In the genomic region with DNA sequence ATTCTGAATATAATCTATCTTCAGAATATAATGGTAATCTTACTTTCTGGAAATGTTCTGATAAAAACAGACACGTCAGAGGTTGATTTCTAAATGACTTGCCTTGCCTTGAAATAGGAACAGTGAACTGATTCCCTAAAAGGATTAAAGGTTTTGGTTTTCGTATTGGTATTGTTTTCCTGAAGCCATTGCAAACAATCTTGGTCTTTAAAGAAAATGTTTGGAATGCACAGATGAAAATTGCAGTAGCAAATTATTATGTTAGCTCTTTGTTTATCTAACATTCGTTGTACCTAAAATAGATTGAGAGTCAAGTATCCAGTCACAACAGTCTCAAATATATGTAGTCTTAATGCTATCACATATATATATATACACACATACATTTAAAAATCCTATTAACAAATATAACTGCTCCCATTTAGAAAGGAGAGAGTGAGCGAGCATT, we compare ENCODE assay signal across 9 cellular contexts. TPM values are rescaled to one million over a fixed set of nuclear protein-coding genes. Genes with fewer than 3 reads are reported as not detected.
A peak's percentile ranks its signal among the peaks of the same experiment; 100 is the strongest.
DNase-seq lines count a peak whose midpoint lies in the region; FAIRE-seq and TF ChIP-seq lines count a peak whose summit lies in the region.
"Had no signal": no experiment of that assay in that cellular context is flagged by ENCODE, and none has a peak within 500 bp of the region (broad histone marks: within the 10 kb centered on the region; RNA-seq: fewer than 3 reads in every experiment).

No MANE protein-coding gene starts in this region.

- peaks cover 61% of the 10 kb centered on the region for H3K4me1 ChIP-seq in adipocyte (ENCODE audit: control insufficient read depth, insufficient read depth, low read length)
- peaks cover 38% of the 10 kb centered on the region for H3K4me1 ChIP-seq in keratinocyte (ENCODE audit: control insufficient read depth, extremely low read depth, insufficient read depth, low read length)

- no peaks in the 10 kb centered on the region for H3K9me3 ChIP-seq in adipocyte (ENCODE audit: control insufficient read depth, low read length)
- H3K9me3 ChIP-seq in keratinocyte (ENCODE audit: control insufficient read depth, low read depth, low read length): no peaks in the 10 kb centered on the region

- peaks cover 6% of the 10 kb centered on the region for H3K36me3 ChIP-seq in adipocyte (ENCODE audit: control insufficient read depth, insufficient read depth, low read length, severe bottlenecking)
- peaks cover 0 to 4% of the 10 kb centered on the region in 2 experiments for H3K36me3 ChIP-seq in keratinocyte (ENCODE audit: control insufficient read depth in 2 of 2, extremely low read depth in 1 of 2, insufficient read depth in 2 of 2, low read length in 2 of 2)

- H3K4me1 Mint-ChIP-seq in T-helper 1 cell treated with Interleukin-12 subunit alpha and Interleukin-12 subunit beta and Interleukin-4 antibody, amounts not matched to agents 30 μg/mL and 1 μg/mL, for 36 hours (ENCODE audit: low read depth): peaks cover 37% of the 10 kb centered on the region

- H3K9me1 ChIP-seq in keratinocyte (ENCODE audit: control insufficient read depth, extremely low read depth, insufficient read depth, low read length): peaks cover 4% of the 10 kb centered on the region

- no peak overlapping the region for H2AFZ ChIP-seq in keratinocyte (ENCODE audit: control insufficient read depth, low read length)

- H3K27me3 ChIP-seq in adipocyte (replicated peaks; ENCODE audit: control insufficient read depth, insufficient read depth, low read length) (no peaks in the 10 kb centered on the region), keratinocyte (ENCODE audit: control insufficient read depth, extremely low read depth, insufficient read depth, low read length) (no peaks in the 10 kb centered on the region)

- no peak for DNase-seq in T-helper 1 cell
- DNase-seq in adipocyte (ENCODE audit: low read depth): peak; percentile 56
- DNase-seq in keratinocyte (ENCODE audit: low read depth, low spot score): no peak
- no peak for DNase-seq in substantia nigra (lab: John Stamatoyannopoulos, UW)
- DNase-seq in NCI-H2029 (lab: John Stamatoyannopoulos, UW): no peak
- no peak for DNase-seq in activated CD4-positive, CD25-positive, alpha-beta regulatory T cell (lab: John Stamatoyannopoulos, UW)
- no peak for DNase-seq in hepatic stellate cell (ENCODE audit: low spot score)
- DNase-seq: NCI-H446 treated with DMSO at 0.1 percent for 48 hours had no signal

- H4K20me1 ChIP-seq in keratinocyte (ENCODE audit: control insufficient read depth, extremely low read depth, insufficient read depth, low read length): peaks cover 5% of the 10 kb centered on the region

- H3K79me2 ChIP-seq in keratinocyte (ENCODE audit: control insufficient read depth, insufficient read depth, low read length): peaks cover 63% of the 10 kb centered on the region

- H3K36me3 Mint-ChIP-seq in T-helper 1 cell treated with Interleukin-12 subunit alpha and Interleukin-12 subunit beta and Interleukin-4 antibody, amounts not matched to agents 30 μg/mL and 1 μg/mL, for 36 hours (ENCODE audit: low read depth): peaks cover 29% of the 10 kb centered on the region

- H3K4me2 ChIP-seq in keratinocyte (ENCODE audit: control insufficient read depth, extremely low read depth, insufficient read depth, low read depth, low read length): peak overlapping the region; percentile 88

- H3K9ac ChIP-seq in adipocyte (ENCODE audit: low read length) (peak overlapping the region; percentile 98), keratinocyte (ENCODE audit: control insufficient read depth, extremely low read depth, insufficient read depth, low read length) (peak overlapping the region; percentile 99)

- no peak for TF ChIP-seq CTCF in keratinocyte (optimal IDR thresholded peaks at IDR 0.05 in 1 of 3, IDR thresholded peaks at IDR 0.05 in 1 of 3, conservative IDR thresholded peaks at IDR 0.05 in 1 of 3; ENCODE audit: extremely low read depth in 1 of 3, insufficient read depth in 2 of 3, low read length in 3 of 3)

- H3K4me3 Mint-ChIP-seq in T-helper 1 cell treated with Interleukin-12 subunit alpha and Interleukin-12 subunit beta and Interleukin-4 antibody, amounts not matched to agents 30 μg/mL and 1 μg/mL, for 36 hours: peak overlapping the region; percentile 90

- no peak for FAIRE-seq in keratinocyte (lab: Jason Lieb, UNC)

- H3K27ac ChIP-seq in keratinocyte (ENCODE audit: control insufficient read depth, insufficient read depth, low read length): peak overlapping the region; percentile 98
- H3K27ac ChIP-seq in substantia nigra (ENCODE audit: low read depth, low read length, poor library complexity, severe bottlenecking): peak overlapping the region; percentile 67

- no peaks in the 10 kb centered on the region for H3K9me3 Mint-ChIP-seq in T-helper 1 cell treated with Interleukin-12 subunit alpha and Interleukin-12 subunit beta and Interleukin-4 antibody, amounts not matched to agents 30 μg/mL and 1 μg/mL, for 36 hours

- dilution Hi-C loops in keratinocyte (cut with MboI; ENCODE audit: extremely low pct_ligation_motif_present, low sequenced_read_pairs): no loop called here

- H3K4me3 ChIP-seq in adipocyte (ENCODE audit: low read length) (peak overlapping the region; percentile 98), keratinocyte (ENCODE audit: control insufficient read depth in 2 of 3, extremely low read depth in 1 of 3, insufficient read depth in 2 of 3, low read depth in 1 of 3, low read length in 3 of 3) (peak overlapping the region; percentile 97 to 100 (median 99))

- peaks cover 27% of the 10 kb centered on the region for H3K27me3 Mint-ChIP-seq in T-helper 1 cell treated with Interleukin-12 subunit alpha and Interleukin-12 subunit beta and Interleukin-4 antibody, amounts not matched to agents 30 μg/mL and 1 μg/mL, for 36 hours (ENCODE audit: low read depth)

- H3K27ac Mint-ChIP-seq in T-helper 1 cell treated with Interleukin-12 subunit alpha and Interleukin-12 subunit beta and Interleukin-4 antibody, amounts not matched to agents 30 μg/mL and 1 μg/mL, for 36 hours: no peak overlapping the region

RNA-seq across cellular contexts. Expression of gene ITM2B, which starts 1.7 kb away (rescaled TPM):
- polyA plus RNA-seq in keratinocyte: 278 to 401 TPM (median 294 TPM) in 3 replicates
- polyA plus RNA-seq in keratinocyte (2011; ENCODE audit: low read depth): 501 TPM
- polyA plus RNA-seq in keratinocyte (2011; cell fraction: cytosol; rRNA removed): 227 and 507 TPM in 2 replicates
- polyA plus RNA-seq in keratinocyte (2011; cell fraction: nucleus; rRNA removed): 641 and 718 TPM in 2 replicates
- polyA plus RNA-seq in keratinocyte (2012; ENCODE audit: low replicate concordance): 243 and 479 TPM in 2 replicates
- polyA minus RNA-seq in keratinocyte: 35.2 to 148 TPM (median 92.4 TPM) in 3 replicates
- 187 TPM for polyA minus RNA-seq in keratinocyte (2011; cell fraction: cytosol; rRNA and poly(A)+ RNA removed)
- polyA minus RNA-seq in keratinocyte (2011; cell fraction: nucleus; rRNA and poly(A)+ RNA removed): 141 and 299 TPM in 2 replicates
